ENCODE assay signal across 18 cellular contexts in the genomic region with DNA sequence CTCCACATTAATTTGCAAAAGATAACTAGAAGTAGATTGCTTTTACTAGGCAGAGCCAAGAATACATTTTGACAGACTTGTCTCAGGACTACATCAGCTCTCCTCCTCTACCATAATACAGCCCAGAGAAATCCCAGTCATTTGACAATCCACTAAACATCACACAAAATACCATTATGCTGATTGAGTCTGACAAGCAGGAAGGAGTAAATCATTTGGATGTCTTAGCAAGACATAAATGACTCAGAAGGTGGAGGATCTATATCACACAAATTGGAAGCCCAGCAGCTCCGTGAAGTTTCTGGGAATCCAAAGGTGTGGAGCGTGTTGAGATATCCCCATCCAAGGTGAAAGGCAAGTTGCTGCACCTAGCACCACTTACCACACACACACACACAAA.
"Had no signal": no experiment of that assay in that cellular context is flagged by ENCODE, and none has a peak within 500 bp of the region (broad histone marks: within the 10 kb centered on the region; RNA-seq: fewer than 3 reads in every experiment).

No MANE protein-coding gene starts in this region.

- H3K27ac Mint-ChIP-seq: activated B cell treated with CpG ODN at 0.5 μM for 24 hours; activated CD4-positive, alpha-beta memory T cell treated with anti-CD3 and anti-CD28 coated beads for 36 hours; activated naive CD8-positive, alpha-beta T cell treated with anti-CD3 and anti-CD28 coated beads for 36 hours; activated T-helper 1 cell treated with anti-CD3 and anti-CD28 coated beads, Interleukin-12 subunit alpha, Interleukin-12 subunit beta, Interleukin-2, Interleukin-4 antibody, amounts not matched to agents 30 ng/mL and 10 ng/mL and 1 ng/mL, durations not matched to agents 14 hours and 24 hours and 36 hours; effector memory CD8-positive, alpha-beta T cell; natural killer cell treated with Interleukin-12 subunit alpha and Interleukin-12 subunit beta and Interleukin-15 and Interleukin-18, amount 100 ng/mL, for 72 hours; stimulated activated effector memory CD8-positive, alpha-beta T cell treated with anti-CD3 and anti-CD28 coated beads, Interleukin-12 subunit alpha, Interleukin-12 subunit beta, amount 100 ng/mL, for 72 hours; type B pancreatic cell had no signal

- H3K36me3 ChIP-seq: lower lobe of right lung, stomach had no signal

- H3K36me3 Mint-ChIP-seq: activated CD4-positive, alpha-beta memory T cell treated with anti-CD3 and anti-CD28 coated beads for 36 hours; activated naive CD8-positive, alpha-beta T cell treated with anti-CD3 and anti-CD28 coated beads for 36 hours; natural killer cell treated with Interleukin-12 subunit alpha and Interleukin-12 subunit beta and Interleukin-15 and Interleukin-18, amount 100 ng/mL, for 72 hours; stimulated activated effector memory CD8-positive, alpha-beta T cell treated with anti-CD3 and anti-CD28 coated beads, Interleukin-12 subunit alpha, Interleukin-12 subunit beta, amount 100 ng/mL, for 72 hours; type B pancreatic cell had no signal

- H3K4me3 Mint-ChIP-seq: activated B cell treated with CpG ODN at 0.5 μM for 24 hours; activated CD4-positive, alpha-beta memory T cell treated with anti-CD3 and anti-CD28 coated beads for 36 hours; activated naive CD8-positive, alpha-beta T cell treated with anti-CD3 and anti-CD28 coated beads for 36 hours; activated T-helper 1 cell treated with anti-CD3 and anti-CD28 coated beads, Interleukin-12 subunit alpha, Interleukin-12 subunit beta, Interleukin-2, Interleukin-4 antibody, amounts not matched to agents 30 ng/mL and 10 ng/mL and 1 ng/mL, durations not matched to agents 14 hours and 24 hours and 36 hours; effector memory CD8-positive, alpha-beta T cell; natural killer cell treated with Interleukin-12 subunit alpha and Interleukin-12 subunit beta and Interleukin-15 and Interleukin-18, amount 100 ng/mL, for 72 hours; stimulated activated effector memory CD8-positive, alpha-beta T cell treated with anti-CD3 and anti-CD28 coated beads, Interleukin-12 subunit alpha, Interleukin-12 subunit beta, amount 100 ng/mL, for 72 hours; type B pancreatic cell had no signal

- H3K4me2 ChIP-seq: hepatocyte had no signal

- H3K79me2 ChIP-seq: hepatocyte had no signal

- H3K27ac ChIP-seq: body of pancreas, hepatocyte, lower lobe of right lung, stomach had no signal

- H3K4me1 ChIP-seq: lower lobe of right lung, stomach had no signal

- H3K9me3 ChIP-seq: body of pancreas, lower lobe of right lung, stomach had no signal

- H2AFZ ChIP-seq: hepatocyte had no signal

- DNase-seq: activated B cell treated with CpG ODN at 0.5 μM for 24 hours; activated CD4-positive, alpha-beta memory T cell treated with anti-CD3 and anti-CD28 coated beads for 36 hours; activated CD4-positive, alpha-beta T cell treated with anti-CD3 and anti-CD28 coated beads for 4 hours; activated naive CD8-positive, alpha-beta T cell treated with anti-CD3 and anti-CD28 coated beads for 36 hours; activated T-cell treated with anti-CD3 and anti-CD28 coated beads for 4 hours; amygdala; body of pancreas; effector memory CD8-positive, alpha-beta T cell; lower lobe of right lung; nucleus accumbens; stimulated activated CD4-positive, alpha-beta T cell treated with anti-CD3 and anti-CD28 coated beads, Interleukin-4, amount 100 ng/mL, for 24 hours; stomach had no signal

- H3K4me1 Mint-ChIP-seq: activated B cell treated with CpG ODN at 0.5 μM for 24 hours; activated naive CD8-positive, alpha-beta T cell treated with anti-CD3 and anti-CD28 coated beads for 36 hours; stimulated activated effector memory CD8-positive, alpha-beta T cell treated with anti-CD3 and anti-CD28 coated beads, Interleukin-12 subunit alpha, Interleukin-12 subunit beta, amount 100 ng/mL, for 72 hours had no signal

- H3K4me3 ChIP-seq: body of pancreas, hepatocyte, lower lobe of right lung, stomach had no signal

- H3K9me3 Mint-ChIP-seq: activated B cell treated with CpG ODN at 0.5 μM for 24 hours; activated CD4-positive, alpha-beta memory T cell treated with anti-CD3 and anti-CD28 coated beads for 36 hours; activated naive CD8-positive, alpha-beta T cell treated with anti-CD3 and anti-CD28 coated beads for 36 hours; activated T-helper 1 cell treated with anti-CD3 and anti-CD28 coated beads, Interleukin-12 subunit alpha, Interleukin-12 subunit beta, Interleukin-2, Interleukin-4 antibody, amounts not matched to agents 30 ng/mL and 10 ng/mL and 1 ng/mL, durations not matched to agents 14 hours and 24 hours and 36 hours; effector memory CD8-positive, alpha-beta T cell; natural killer cell treated with Interleukin-12 subunit alpha and Interleukin-12 subunit beta and Interleukin-15 and Interleukin-18, amount 100 ng/mL, for 72 hours; stimulated activated effector memory CD8-positive, alpha-beta T cell treated with anti-CD3 and anti-CD28 coated beads, Interleukin-12 subunit alpha, Interleukin-12 subunit beta, amount 100 ng/mL, for 72 hours; type B pancreatic cell had no signal

- FAIRE-seq: islet of Langerhans had no signal
